Comparison of ENCODE assay signal across 1 cellular context in the genomic region with DNA sequence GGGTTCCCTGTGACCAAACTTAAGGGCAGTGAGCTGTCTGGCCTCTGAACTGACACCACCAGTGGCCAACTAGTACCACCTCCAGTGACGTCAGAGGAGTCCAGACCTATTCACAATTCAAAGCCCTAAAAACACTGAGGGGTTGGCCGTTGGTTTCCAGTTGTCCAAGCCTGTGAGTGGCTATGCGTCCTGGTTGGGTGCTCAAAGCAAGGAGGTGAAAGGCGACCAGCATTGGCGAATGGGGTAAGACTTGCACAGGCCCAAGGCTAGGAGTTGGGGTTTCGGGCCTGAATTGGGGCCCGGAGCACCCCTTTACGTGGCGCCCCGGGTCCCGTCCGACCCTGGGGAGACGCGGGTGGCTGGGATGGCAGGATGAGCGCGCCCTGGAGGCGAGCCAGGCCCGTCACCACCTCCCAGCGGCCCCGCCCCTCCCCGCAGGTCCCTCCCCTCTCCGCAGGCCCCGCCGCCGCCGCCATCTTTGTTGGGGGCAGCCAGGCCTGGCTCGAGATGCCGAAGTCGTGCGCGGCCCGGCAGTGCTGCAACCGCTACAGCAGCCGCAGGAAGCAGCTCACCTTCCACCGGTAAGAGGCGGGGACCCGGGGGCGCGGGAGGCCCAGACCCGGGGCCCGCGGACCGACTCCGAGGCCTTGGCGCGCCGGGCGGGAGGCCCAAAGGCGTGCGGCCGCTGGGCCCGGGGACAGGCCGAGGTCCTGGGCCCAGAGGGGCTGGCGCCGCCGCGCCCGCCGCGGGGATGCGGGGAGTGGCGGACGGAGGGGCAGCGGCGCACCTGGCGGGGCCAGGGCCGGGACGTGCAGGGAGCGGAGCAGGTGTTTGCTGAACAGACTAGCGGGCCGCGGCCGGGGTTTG.
TF ChIP-seq lines count a peak whose summit lies in the region.

A gene with protein sequence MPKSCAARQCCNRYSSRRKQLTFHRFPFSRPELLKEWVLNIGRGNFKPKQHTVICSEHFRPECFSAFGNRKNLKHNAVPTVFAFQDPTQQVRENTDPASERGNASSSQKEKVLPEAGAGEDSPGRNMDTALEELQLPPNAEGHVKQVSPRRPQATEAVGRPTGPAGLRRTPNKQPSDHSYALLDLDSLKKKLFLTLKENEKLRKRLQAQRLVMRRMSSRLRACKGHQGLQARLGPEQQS (plus strand): TSS at position 157 of the 867 bp plus-strand sequence. CDS start 351 bp downstream, at position 508.

TF ChIP-seq in K562, 482 proteins besides CTCF, POLR2A, EP300 and RAD21 (continued from another document and continues in another):
- TF ChIP-seq, protein P1, sequence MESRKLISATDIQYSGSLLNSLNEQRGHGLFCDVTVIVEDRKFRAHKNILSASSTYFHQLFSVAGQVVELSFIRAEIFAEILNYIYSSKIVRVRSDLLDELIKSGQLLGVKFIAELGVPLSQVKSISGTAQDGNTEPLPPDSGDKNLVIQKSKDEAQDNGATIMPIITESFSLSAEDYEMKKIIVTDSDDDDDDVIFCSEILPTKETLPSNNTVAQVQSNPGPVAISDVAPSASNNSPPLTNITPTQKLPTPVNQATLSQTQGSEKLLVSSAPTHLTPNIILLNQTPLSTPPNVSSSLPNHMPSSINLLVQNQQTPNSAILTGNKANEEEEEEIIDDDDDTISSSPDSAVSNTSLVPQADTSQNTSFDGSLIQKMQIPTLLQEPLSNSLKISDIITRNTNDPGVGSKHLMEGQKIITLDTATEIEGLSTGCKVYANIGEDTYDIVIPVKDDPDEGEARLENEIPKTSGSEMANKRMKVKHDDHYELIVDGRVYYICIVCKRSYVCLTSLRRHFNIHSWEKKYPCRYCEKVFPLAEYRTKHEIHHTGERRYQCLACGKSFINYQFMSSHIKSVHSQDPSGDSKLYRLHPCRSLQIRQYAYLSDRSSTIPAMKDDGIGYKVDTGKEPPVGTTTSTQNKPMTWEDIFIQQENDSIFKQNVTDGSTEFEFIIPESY (CRISPR knock-in tag; IDR thresholded peaks at IDR 0.05): no peak
- no peak for TF ChIP-seq ZC3H8 (IDR thresholded peaks at IDR 0.05)
- TF ChIP-seq, protein P2, sequence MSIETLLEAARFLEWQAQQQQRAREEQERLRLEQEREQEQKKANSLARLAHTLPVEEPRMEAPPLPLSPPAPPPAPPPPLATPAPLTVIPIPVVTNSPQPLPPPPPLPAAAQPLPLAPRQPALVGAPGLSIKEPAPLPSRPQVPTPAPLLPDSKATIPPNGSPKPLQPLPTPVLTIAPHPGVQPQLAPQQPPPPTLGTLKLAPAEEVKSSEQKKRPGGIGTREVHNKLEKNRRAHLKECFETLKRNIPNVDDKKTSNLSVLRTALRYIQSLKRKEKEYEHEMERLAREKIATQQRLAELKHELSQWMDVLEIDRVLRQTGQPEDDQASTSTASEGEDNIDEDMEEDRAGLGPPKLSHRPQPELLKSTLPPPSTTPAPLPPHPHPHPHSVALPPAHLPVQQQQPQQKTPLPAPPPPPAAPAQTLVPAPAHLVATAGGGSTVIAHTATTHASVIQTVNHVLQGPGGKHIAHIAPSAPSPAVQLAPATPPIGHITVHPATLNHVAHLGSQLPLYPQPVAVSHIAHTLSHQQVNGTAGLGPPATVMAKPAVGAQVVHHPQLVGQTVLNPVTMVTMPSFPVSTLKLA (conservative IDR thresholded peaks at IDR 0.05): peak in 1 of 2 experiments; percentile 57; a peak in 2 of 4 replicates
- peak in 1 of 2 experiments; percentile 19 for TF ChIP-seq E2F6 (IDR thresholded peaks at IDR 0.05; ENCODE audit: borderline replicate concordance in 1 of 2, extremely low read depth in 1 of 2, insufficient read depth in 1 of 2, insufficient read length in 1 of 2, low read depth in 1 of 2, low read length in 1 of 2, poor library complexity in 1 of 2, severe bottlenecking in 1 of 2)
- TF ChIP-seq KLF10 (CRISPR knock-in tag; IDR thresholded peaks at IDR 0.05): no peak
- TF ChIP-seq ETV6 (IDR thresholded peaks at IDR 0.05; ENCODE audit: borderline replicate concordance in 1 of 2, low read depth in 2 of 2, low read length in 1 of 2): no peak
- TF ChIP-seq ETV6 (CRISPR knock-in tag; IDR thresholded peaks at IDR 0.05; ENCODE audit: borderline replicate concordance): peak; percentile 63; the same call in 1 of the 2 replicates
- no peak for TF ChIP-seq ZZZ3 (IDR thresholded peaks at IDR 0.05)
- TF ChIP-seq BRD9 (IDR thresholded peaks at IDR 0.05; ENCODE audit: low read depth, partially characterized antibody): no peak
- TF ChIP-seq RNF2 (IDR thresholded peaks at IDR 0.05): no peak
- no peak for TF ChIP-seq FUS (optimal IDR thresholded peaks at IDR 0.05; ENCODE audit: low read depth, low read length)
- TF ChIP-seq PRMT5 (CRISPR knock-in tag; IDR thresholded peaks at IDR 0.05): peak; percentile 46; the same call in 1 of the 2 replicates
- 0 out of 2 replicates have a peak, but pooled peaks have one; percentile 23 for TF ChIP-seq KAT7 (CRISPR knock-in tag; IDR thresholded peaks at IDR 0.05; ENCODE audit: borderline replicate concordance)
- TF ChIP-seq HNRNPK (IDR thresholded peaks at IDR 0.05; ENCODE audit: low read depth, low read length, poor library complexity, severe bottlenecking): no peak
- TF ChIP-seq, protein P3, sequence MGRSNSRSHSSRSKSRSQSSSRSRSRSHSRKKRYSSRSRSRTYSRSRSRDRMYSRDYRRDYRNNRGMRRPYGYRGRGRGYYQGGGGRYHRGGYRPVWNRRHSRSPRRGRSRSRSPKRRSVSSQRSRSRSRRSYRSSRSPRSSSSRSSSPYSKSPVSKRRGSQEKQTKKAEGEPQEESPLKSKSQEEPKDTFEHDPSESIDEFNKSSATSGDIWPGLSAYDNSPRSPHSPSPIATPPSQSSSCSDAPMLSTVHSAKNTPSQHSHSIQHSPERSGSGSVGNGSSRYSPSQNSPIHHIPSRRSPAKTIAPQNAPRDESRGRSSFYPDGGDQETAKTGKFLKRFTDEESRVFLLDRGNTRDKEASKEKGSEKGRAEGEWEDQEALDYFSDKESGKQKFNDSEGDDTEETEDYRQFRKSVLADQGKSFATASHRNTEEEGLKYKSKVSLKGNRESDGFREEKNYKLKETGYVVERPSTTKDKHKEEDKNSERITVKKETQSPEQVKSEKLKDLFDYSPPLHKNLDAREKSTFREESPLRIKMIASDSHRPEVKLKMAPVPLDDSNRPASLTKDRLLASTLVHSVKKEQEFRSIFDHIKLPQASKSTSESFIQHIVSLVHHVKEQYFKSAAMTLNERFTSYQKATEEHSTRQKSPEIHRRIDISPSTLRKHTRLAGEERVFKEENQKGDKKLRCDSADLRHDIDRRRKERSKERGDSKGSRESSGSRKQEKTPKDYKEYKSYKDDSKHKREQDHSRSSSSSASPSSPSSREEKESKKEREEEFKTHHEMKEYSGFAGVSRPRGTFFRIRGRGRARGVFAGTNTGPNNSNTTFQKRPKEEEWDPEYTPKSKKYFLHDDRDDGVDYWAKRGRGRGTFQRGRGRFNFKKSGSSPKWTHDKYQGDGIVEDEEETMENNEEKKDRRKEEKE (IDR thresholded peaks at IDR 0.05; ENCODE audit: borderline replicate concordance in 1 of 2, control insufficient read depth in 1 of 2, low read depth in 2 of 2, low read length in 1 of 2): no peak
- no peak for TF ChIP-seq E2F1 (CRISPR knock-in tag; IDR thresholded peaks at IDR 0.05)
- TF ChIP-seq ZNF175 (CRISPR knock-in tag; IDR thresholded peaks at IDR 0.05; ENCODE audit: low read depth): no peak
- TF ChIP-seq ZNF780A (CRISPR knock-in tag; IDR thresholded peaks at IDR 0.05): no peak
- TF ChIP-seq ZSCAN29 (IDR thresholded peaks at IDR 0.05): no peak
- no peak for TF ChIP-seq RHOXF2B (CRISPR knock-in tag; conservative IDR thresholded peaks at IDR 0.05)
- no peak for TF ChIP-seq XRCC4 (IDR thresholded peaks at IDR 0.05; ENCODE audit: extremely low read depth, insufficient read depth, insufficient read length)
- no peak for TF ChIP-seq ZNF197 (CRISPR knock-in tag; IDR thresholded peaks at IDR 0.05; ENCODE audit: low read depth)
- no peak for TF ChIP-seq GTF2E2 (tag; IDR thresholded peaks at IDR 0.05)
- no peak for TF ChIP-seq SMC3 (conservative IDR thresholded peaks at IDR 0.05; ENCODE audit: insufficient read depth, low read depth, low read length)
- no peak for TF ChIP-seq ZSCAN32 (CRISPR knock-in tag; IDR thresholded peaks at IDR 0.05)
- no peak for TF ChIP-seq NFRKB (IDR thresholded peaks at IDR 0.05; ENCODE audit: low read depth)
- no peak for TF ChIP-seq LARP7 (IDR thresholded peaks at IDR 0.05)
- TF ChIP-seq, protein P4, sequence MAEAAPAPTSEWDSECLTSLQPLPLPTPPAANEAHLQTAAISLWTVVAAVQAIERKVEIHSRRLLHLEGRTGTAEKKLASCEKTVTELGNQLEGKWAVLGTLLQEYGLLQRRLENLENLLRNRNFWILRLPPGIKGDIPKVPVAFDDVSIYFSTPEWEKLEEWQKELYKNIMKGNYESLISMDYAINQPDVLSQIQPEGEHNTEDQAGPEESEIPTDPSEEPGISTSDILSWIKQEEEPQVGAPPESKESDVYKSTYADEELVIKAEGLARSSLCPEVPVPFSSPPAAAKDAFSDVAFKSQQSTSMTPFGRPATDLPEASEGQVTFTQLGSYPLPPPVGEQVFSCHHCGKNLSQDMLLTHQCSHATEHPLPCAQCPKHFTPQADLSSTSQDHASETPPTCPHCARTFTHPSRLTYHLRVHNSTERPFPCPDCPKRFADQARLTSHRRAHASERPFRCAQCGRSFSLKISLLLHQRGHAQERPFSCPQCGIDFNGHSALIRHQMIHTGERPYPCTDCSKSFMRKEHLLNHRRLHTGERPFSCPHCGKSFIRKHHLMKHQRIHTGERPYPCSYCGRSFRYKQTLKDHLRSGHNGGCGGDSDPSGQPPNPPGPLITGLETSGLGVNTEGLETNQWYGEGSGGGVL (CRISPR knock-in tag; IDR thresholded peaks at IDR 0.05): no peak
- TF ChIP-seq, protein P5, sequence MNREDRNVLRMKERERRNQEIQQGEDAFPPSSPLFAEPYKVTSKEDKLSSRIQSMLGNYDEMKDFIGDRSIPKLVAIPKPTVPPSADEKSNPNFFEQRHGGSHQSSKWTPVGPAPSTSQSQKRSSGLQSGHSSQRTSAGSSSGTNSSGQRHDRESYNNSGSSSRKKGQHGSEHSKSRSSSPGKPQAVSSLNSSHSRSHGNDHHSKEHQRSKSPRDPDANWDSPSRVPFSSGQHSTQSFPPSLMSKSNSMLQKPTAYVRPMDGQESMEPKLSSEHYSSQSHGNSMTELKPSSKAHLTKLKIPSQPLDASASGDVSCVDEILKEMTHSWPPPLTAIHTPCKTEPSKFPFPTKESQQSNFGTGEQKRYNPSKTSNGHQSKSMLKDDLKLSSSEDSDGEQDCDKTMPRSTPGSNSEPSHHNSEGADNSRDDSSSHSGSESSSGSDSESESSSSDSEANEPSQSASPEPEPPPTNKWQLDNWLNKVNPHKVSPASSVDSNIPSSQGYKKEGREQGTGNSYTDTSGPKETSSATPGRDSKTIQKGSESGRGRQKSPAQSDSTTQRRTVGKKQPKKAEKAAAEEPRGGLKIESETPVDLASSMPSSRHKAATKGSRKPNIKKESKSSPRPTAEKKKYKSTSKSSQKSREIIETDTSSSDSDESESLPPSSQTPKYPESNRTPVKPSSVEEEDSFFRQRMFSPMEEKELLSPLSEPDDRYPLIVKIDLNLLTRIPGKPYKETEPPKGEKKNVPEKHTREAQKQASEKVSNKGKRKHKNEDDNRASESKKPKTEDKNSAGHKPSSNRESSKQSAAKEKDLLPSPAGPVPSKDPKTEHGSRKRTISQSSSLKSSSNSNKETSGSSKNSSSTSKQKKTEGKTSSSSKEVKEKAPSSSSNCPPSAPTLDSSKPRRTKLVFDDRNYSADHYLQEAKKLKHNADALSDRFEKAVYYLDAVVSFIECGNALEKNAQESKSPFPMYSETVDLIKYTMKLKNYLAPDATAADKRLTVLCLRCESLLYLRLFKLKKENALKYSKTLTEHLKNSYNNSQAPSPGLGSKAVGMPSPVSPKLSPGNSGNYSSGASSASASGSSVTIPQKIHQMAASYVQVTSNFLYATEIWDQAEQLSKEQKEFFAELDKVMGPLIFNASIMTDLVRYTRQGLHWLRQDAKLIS (CRISPR knock-in tag; IDR thresholded peaks at IDR 0.05): no peak
- TF ChIP-seq ARHGAP35 (IDR thresholded peaks at IDR 0.05; ENCODE audit: partially characterized antibody): no peak
- no peak for TF ChIP-seq NUFIP1 (IDR thresholded peaks at IDR 0.05; ENCODE audit: partially characterized antibody)
- peak; percentile 84 for TF ChIP-seq POLR2B (IDR thresholded peaks at IDR 0.05; ENCODE audit: low read depth, partially characterized antibody)
- no peak for TF ChIP-seq TBP (optimal IDR thresholded peaks at IDR 0.05; ENCODE audit: low read depth, low read length)
- TF ChIP-seq BHLHE40 (IDR thresholded peaks at IDR 0.05; ENCODE audit: low read length): peak; percentile 4; the same call in 1 of the 2 replicates
- TF ChIP-seq SAP30 (IDR thresholded peaks at IDR 0.05; ENCODE audit: borderline replicate concordance, insufficient read depth, low read depth, low read length, poor library complexity, severe bottlenecking): peak; percentile 60
- no peak for TF ChIP-seq ZBTB8A (IDR thresholded peaks at IDR 0.05; ENCODE audit: partially characterized antibody)
- no peak for TF ChIP-seq ZNF3 (CRISPR knock-in tag; IDR thresholded peaks at IDR 0.05)
- TF ChIP-seq DLX4 (CRISPR knock-in tag; IDR thresholded peaks at IDR 0.05): no peak
- no peak for TF ChIP-seq CREB5 (CRISPR knock-in tag; IDR thresholded peaks at IDR 0.05)
